Comparison of ENCODE assay signal across 8 cellular contexts in the genomic region with DNA sequence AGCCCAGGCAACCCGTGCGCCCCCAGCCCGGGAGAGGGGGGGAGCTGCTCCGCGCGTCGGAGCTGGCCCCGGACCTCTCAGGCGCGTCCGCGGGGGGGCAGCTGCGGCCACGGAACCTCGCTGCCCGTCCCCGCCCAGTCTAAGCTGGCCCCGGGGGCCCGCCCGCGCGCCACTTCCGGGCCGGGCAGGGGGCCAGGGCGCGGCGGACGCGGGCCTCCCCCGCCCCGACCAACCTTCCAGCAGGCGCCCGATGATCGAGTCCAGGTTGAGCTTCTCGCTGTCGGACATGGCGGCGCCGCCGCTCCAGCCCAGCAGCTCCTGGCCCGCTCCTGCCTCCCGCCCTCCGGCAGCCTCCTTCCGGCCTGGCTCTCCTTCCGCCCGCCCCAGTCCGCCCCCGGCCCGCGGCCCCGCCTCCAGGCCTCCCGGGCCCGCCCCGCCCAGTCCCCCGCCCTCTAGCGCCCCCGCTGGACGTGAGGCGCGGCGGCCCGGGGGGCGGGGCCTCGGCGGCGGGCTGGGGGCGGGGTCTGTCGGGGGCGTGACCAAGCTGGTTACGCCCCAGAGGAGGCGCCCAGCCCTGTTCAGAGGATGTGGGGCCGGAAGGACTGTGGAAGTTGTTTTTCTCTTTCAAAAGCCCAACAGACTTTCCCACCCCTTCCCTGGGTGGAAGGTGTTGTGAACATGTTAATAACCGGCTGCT. TPM values are rescaled to one million over a fixed set of nuclear protein-coding genes. Genes with fewer than 3 reads are reported as not detected.
DNase-seq lines count a peak whose midpoint lies in the region; ATAC-seq and TF ChIP-seq lines count a peak whose summit lies in the region.

PPP1CA (minus strand) TSS at position 364 of the 697 bp plus-strand sequence; CDS start at position 288, 76 bp downstream.

- ATAC-seq in GM21367 (IDR thresholded peaks at IDR 0.05; ENCODE audit: unreplicated experiment): peak; percentile 40

- H3K27ac ChIP-seq in HUES6 (ENCODE audit: low read depth, low read length): peak within 1 kb of the TSS; percentile 89
- peak within 1 kb of the TSS; percentile 93 for H3K27ac ChIP-seq in OCI-LY1 (ENCODE audit: low read depth, low read length, poor library complexity, severe bottlenecking)

- H3K36me3 Mint-ChIP-seq in Caco-2 (ENCODE audit: insufficient read depth, unreplicated experiment) (peaks cover 48% of the 10 kb centered on the region), mesothelial cell of epicardium (peaks cover 2% of the 10 kb centered on the region)

- peaks cover 16% of the 10 kb centered on the region for H3K36me3 ChIP-seq in Caco-2 (ENCODE audit: control insufficient read depth, insufficient read depth, low read length)
- peaks cover 33% of the 10 kb centered on the region for H3K36me3 ChIP-seq in HUES6 (ENCODE audit: control insufficient read depth, insufficient read depth, low read length)
- peaks cover 38% of the 10 kb centered on the region for H3K36me3 ChIP-seq in OCI-LY1 (ENCODE audit: insufficient read depth, low read length)

- H3K4me3 ChIP-seq in Caco-2 (ENCODE audit: low read depth, low read length): peak within 1 kb of the TSS; percentile 69
- peak within 1 kb of the TSS; percentile 85 for H3K4me3 ChIP-seq in HUES6 (ENCODE audit: low read depth, low read length)
- peak within 1 kb of the TSS; percentile 94 for H3K4me3 ChIP-seq in OCI-LY1 (ENCODE audit: low read depth, low read length, poor library complexity, severe bottlenecking)

- peak within 1 kb of the TSS; percentile 90 for H3K9ac ChIP-seq in HUES6 (ENCODE audit: low read length)
- H3K9ac ChIP-seq in OCI-LY1 (ENCODE audit: low read length): peak within 1 kb of the TSS; percentile 96

- H3K4me1 Mint-ChIP-seq in Caco-2 (ENCODE audit: low read depth, unreplicated experiment) (peaks cover 2% of the 10 kb centered on the region), mesothelial cell of epicardium (peaks cover 18% of the 10 kb centered on the region)

- BruUV-seq in Caco-2 (replicated peaks; lab: Mats Ljungman, UMichigan): no TSS peak

- H2AFZ ChIP-seq in OCI-LY1 (ENCODE audit: low read length): no peak within 1 kb of the TSS

- in situ Hi-C loops in endometrial microvascular endothelial cells (cut with HindIII; ENCODE audit: inconsistent ontology term, low pct_unique_long_range_greater_than_20kb, low sequenced_read_pairs): no loop called here

- DNase-seq in Caco-2: peak; percentile 94 to 98
- peak; percentile 70 for DNase-seq in activated CD8-positive, alpha-beta memory T cell treated with anti-CD3 and anti-CD28 coated beads, Interleukin-2, amount 50 U/mL, for 24 hours (ENCODE audit: extremely low read depth)
- DNase-seq in mesothelial cell of epicardium (ENCODE audit: low spot score in 2 of 2, unreplicated experiment in 2 of 2): peak; percentile 92 to 93
- peak; percentile 78 to 87 for DNase-seq in stimulated activated CD8-positive, alpha-beta memory T cell treated with anti-CD3 and anti-CD28 coated beads, Interleukin-15, amount 100 ng/mL, for 4 hours (ENCODE audit: low read depth in 2 of 2)

- peaks cover 14% of the 10 kb centered on the region for H3K4me1 ChIP-seq in Caco-2
- peaks cover 23% of the 10 kb centered on the region for H3K4me1 ChIP-seq in HUES6 (ENCODE audit: control insufficient read depth, insufficient read depth, low read length)
- H3K4me1 ChIP-seq in OCI-LY1 (ENCODE audit: insufficient read depth, low read length, severe bottlenecking): peaks cover 89% of the 10 kb centered on the region

- H3K9me2 ChIP-seq in OCI-LY1 (ENCODE audit: low read depth, low read length): no peaks in the 10 kb centered on the region

- H3K4me3 Mint-ChIP-seq in Caco-2 (ENCODE audit: unreplicated experiment) (peak within 1 kb of the TSS; percentile 75), mesothelial cell of epicardium (peak within 1 kb of the TSS; percentile 72)

- intact Hi-C loops in Caco-2 (cut with micrococcal nuclease; ENCODE audit: unreplicated experiment): loop anchor here (1.0 to 5.0 kb wide), 5 partner anchors 20 to 106 kb away; partner anchors contain the start of genes AIP, CDK2AP2, PITPNM1 and RPS6KB2

- CTCF ChIA-PET in Caco-2 (lab: Charles Lee): interaction anchor here (0.5 to 2.5 kb wide), 35 partner anchors 9 to 546 kb away, joined by 3 to 73 read pairs (median 9); partner anchors contain the start of genes AIP, CARNS1, CLCF1 and CORO1B

- H3K9me3 Mint-ChIP-seq in Caco-2 (ENCODE audit: unreplicated experiment) (no peaks in the 10 kb centered on the region), mesothelial cell of epicardium (no peaks in the 10 kb centered on the region)

- TF ChIP-seq CTCF in Caco-2 (IDR thresholded peaks at IDR 0.05; ENCODE audit: insufficient read depth in 1 of 2, low read depth in 1 of 2, low read length in 1 of 2, severe bottlenecking in 1 of 2, unreplicated experiment in 1 of 2) (peak; percentile 41 to 58), OCI-LY1 (IDR thresholded peaks at IDR 0.05; ENCODE audit: low read length) (peak; percentile 3; the same call in 1 of the 2 replicates), mesothelial cell of epicardium (IDR thresholded peaks at IDR 0.05; ENCODE audit: unreplicated experiment) (peak; percentile 57)

- no peaks in the 10 kb centered on the region; the same call in 1 of the 2 replicates for H3F3A ChIP-seq in OCI-LY1 (ENCODE audit: insufficient read depth, low read length)

- H3K27me3 Mint-ChIP-seq in Caco-2 (ENCODE audit: insufficient read depth, unreplicated experiment) (no peaks in the 10 kb centered on the region), mesothelial cell of epicardium (ENCODE audit: low read depth) (no peaks in the 10 kb centered on the region)

- no peaks in the 10 kb centered on the region for H3K9me3 ChIP-seq in Caco-2
- no peaks in the 10 kb centered on the region for H3K9me3 ChIP-seq in HUES6 (ENCODE audit: control insufficient read depth, insufficient read depth, low read depth, low read length)
- H3K9me3 ChIP-seq in OCI-LY1 (ENCODE audit: low read length): no peaks in the 10 kb centered on the region

- POLR2A ChIA-PET in Caco-2 (lab: Charles Lee): interaction anchor here (0.6 to 2.8 kb wide), 30 partner anchors 10 to 326 kb away, joined by 3 to 63 read pairs (median 6); partner anchors contain the start of genes AIP, CORO1B, GSTP1 and KDM2A

- H3K27me3 ChIP-seq in Caco-2 (replicated peaks; ENCODE audit: control insufficient read depth, insufficient read depth, low read length) (no peaks in the 10 kb centered on the region), HUES6 (ENCODE audit: control insufficient read depth, insufficient read depth, low read length) (no peaks in the 10 kb centered on the region), OCI-LY1 (ENCODE audit: insufficient read depth, low read length) (no peaks in the 10 kb centered on the region)

- peaks cover 9% of the 10 kb centered on the region; the same call in 1 of the 2 replicates for H3K79me2 ChIP-seq in OCI-LY1 (ENCODE audit: insufficient read depth, low read length)

- H4K20me1 ChIP-seq in OCI-LY1 (ENCODE audit: insufficient read depth, low read length): no peaks in the 10 kb centered on the region

- H3K4me2 ChIP-seq in OCI-LY1 (ENCODE audit: low read length): peak within 1 kb of the TSS; percentile 96

- H3K27ac Mint-ChIP-seq in Caco-2 (ENCODE audit: unreplicated experiment) (peak within 1 kb of the TSS; percentile 74), mesothelial cell of epicardium (peak within 1 kb of the TSS; percentile 81)

RNA-seq across cellular contexts. Expression of gene PPP1CA, which starts in this region (rescaled TPM):
- total RNA-seq in Caco-2 (2022) (384 and 389 TPM in 2 replicates), endometrial microvascular endothelial cells (ENCODE audit: inconsistent ontology term) (302 TPM), mesothelial cell of epicardium (103 to 107 TPM (median 103 TPM) in 3 replicates)

Comparison
In these comparisons a context has a peak if more than half of its experiments do, and no peak if none do; other contexts are left out.
1. Peak in every context shown above with its lines: DNase-seq, ATAC-seq, H3K4me3 ChIP-seq and H3K27ac ChIP-seq.
2. CTCF ChIP-seq: peak in every context shown above with its lines; median percentile 57 in mesothelial cell of epicardium; 50 in Caco-2; 3 in OCI-LY1.